In the genomic region with DNA sequence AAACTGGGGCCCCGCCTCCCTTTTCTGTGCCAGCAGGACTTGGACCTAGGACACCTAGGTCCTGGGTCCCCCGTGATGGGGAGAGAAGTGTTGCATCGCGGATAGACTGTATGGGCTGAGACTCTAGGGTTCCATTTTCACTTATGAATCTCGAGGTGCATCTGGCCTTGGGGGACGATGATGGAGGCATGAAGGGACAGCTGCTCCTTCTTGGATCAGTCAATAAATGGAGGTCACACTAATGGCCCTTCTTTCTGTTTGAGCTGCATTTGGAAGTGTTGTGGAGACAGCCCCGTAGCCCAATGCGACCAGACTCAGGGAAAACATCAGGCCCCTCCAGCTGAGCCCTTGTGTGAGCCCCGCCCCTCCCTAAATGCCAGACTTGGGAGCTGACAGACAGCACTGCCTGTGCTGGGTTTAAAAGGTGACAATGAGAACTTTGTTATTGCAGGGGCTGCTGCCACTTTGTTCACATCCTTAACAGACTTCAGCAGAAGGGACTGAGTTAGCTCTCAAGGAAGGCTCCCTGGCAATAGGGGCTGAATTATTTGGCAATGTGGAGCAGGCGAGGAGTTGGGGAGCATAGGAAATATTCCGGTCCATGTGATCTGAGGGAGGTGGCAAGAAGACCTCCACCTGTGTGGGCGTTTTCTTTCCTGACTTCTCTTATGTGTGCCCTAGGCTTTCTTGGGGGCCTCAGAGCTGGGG, we compare ENCODE assay signal across 1 cellular context.
TF ChIP-seq lines count a peak whose summit lies in the region.

No MANE protein-coding gene starts in this region.

TF ChIP-seq in A549, 52 proteins besides CTCF, POLR2A, EP300 and RAD21 (continued from another document):
- TF ChIP-seq, protein P1, sequence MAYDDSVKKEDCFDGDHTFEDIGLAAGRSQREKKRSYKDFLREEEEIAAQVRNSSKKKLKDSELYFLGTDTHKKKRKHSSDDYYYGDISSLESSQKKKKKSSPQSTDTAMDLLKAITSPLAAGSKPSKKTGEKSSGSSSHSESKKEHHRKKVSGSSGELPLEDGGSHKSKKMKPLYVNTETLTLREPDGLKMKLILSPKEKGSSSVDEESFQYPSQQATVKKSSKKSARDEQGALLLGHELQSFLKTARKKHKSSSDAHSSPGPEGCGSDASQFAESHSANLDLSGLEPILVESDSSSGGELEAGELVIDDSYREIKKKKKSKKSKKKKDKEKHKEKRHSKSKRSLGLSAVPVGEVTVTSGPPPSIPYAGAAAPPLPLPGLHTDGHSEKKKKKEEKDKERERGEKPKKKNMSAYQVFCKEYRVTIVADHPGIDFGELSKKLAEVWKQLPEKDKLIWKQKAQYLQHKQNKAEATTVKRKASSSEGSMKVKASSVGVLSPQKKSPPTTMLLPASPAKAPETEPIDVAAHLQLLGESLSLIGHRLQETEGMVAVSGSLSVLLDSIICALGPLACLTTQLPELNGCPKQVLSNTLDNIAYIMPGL (CRISPR knock-in tag; IDR thresholded peaks at IDR 0.05; ENCODE audit: borderline replicate concordance) = no peak
- TF ChIP-seq, protein P2, sequence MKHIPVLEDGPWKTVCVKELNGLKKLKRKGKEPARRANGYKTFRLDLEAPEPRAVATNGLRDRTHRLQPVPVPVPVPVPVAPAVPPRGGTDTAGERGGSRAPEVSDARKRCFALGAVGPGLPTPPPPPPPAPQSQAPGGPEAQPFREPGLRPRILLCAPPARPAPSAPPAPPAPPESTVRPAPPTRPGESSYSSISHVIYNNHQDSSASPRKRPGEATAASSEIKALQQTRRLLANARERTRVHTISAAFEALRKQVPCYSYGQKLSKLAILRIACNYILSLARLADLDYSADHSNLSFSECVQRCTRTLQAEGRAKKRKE (CRISPR knock-in tag; IDR thresholded peaks at IDR 0.05; ENCODE audit: low read depth) = no peak
- TF ChIP-seq POLR2AphosphoS2 (conservative IDR thresholded peaks at IDR 0.05; ENCODE audit: low read length) (no peak), SREBF2 (IDR thresholded peaks at IDR 0.05) (no peak), JUNB (IDR thresholded peaks at IDR 0.05) (no peak), RARB (CRISPR knock-in tag; IDR thresholded peaks at IDR 0.05) (no peak), NPAS2 (CRISPR knock-in tag; IDR thresholded peaks at IDR 0.05; ENCODE audit: borderline replicate concordance) (no peak), TFCP2L1 (CRISPR knock-in tag; IDR thresholded peaks at IDR 0.05) (no peak), HOXB5 (CRISPR knock-in tag; IDR thresholded peaks at IDR 0.05) (no peak), ZSCAN20 (CRISPR knock-in tag; IDR thresholded peaks at IDR 0.05) (no peak), KDM1A (IDR thresholded peaks at IDR 0.05; ENCODE audit: low read depth) (no peak), TP53 (CRISPR knock-in tag; IDR thresholded peaks at IDR 0.05) (no peak), HEYL (CRISPR knock-in tag; IDR thresholded peaks at IDR 0.05) (no peak)
- TF ChIP-seq, protein P3, sequence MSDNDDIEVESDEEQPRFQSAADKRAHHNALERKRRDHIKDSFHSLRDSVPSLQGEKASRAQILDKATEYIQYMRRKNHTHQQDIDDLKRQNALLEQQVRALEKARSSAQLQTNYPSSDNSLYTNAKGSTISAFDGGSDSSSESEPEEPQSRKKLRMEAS (IDR thresholded peaks at IDR 0.05) = no peak
- TF ChIP-seq, protein P4, sequence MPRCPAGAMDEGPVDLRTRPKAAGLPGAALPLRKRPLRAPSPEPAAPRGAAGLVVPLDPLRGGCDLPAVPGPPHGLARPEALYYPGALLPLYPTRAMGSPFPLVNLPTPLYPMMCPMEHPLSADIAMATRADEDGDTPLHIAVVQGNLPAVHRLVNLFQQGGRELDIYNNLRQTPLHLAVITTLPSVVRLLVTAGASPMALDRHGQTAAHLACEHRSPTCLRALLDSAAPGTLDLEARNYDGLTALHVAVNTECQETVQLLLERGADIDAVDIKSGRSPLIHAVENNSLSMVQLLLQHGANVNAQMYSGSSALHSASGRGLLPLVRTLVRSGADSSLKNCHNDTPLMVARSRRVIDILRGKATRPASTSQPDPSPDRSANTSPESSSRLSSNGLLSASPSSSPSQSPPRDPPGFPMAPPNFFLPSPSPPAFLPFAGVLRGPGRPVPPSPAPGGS (IDR thresholded peaks at IDR 0.05) = no peak
- TF ChIP-seq, protein P5, sequence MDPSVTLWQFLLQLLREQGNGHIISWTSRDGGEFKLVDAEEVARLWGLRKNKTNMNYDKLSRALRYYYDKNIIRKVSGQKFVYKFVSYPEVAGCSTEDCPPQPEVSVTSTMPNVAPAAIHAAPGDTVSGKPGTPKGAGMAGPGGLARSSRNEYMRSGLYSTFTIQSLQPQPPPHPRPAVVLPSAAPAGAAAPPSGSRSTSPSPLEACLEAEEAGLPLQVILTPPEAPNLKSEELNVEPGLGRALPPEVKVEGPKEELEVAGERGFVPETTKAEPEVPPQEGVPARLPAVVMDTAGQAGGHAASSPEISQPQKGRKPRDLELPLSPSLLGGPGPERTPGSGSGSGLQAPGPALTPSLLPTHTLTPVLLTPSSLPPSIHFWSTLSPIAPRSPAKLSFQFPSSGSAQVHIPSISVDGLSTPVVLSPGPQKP (IDR thresholded peaks at IDR 0.05; ENCODE audit: low read depth, low read length) = no peak
